ENCODE assay signal across 9 cellular contexts in genomic region chr1:224203243-224204016, GRCh38. TPM values are rescaled to one million over a fixed set of nuclear protein-coding genes. Genes with fewer than 3 reads are reported as not detected.
A peak's percentile ranks its signal among the peaks of the same experiment; 100 is the strongest.
DNase-seq lines count a peak whose midpoint lies in the region; ATAC-seq, FAIRE-seq and TF ChIP-seq lines count a peak whose summit lies in the region.
"Had no signal": no experiment of that assay in that cellular context is flagged by ENCODE, and none has a peak within 500 bp of the region (broad histone marks: within the 10 kb centered on the region; RNA-seq: fewer than 3 reads in every experiment).

No MANE protein-coding gene starts in this region.

- no peak overlapping the region for H3K4me3 Mint-ChIP-seq in stimulated activated effector memory CD8-positive, alpha-beta T cell treated with anti-CD3 and anti-CD28 coated beads, Interleukin-12 subunit alpha, Interleukin-12 subunit beta, amount 100 ng/mL, for 72 hours

- H3K4me1 Mint-ChIP-seq in stimulated activated effector memory CD8-positive, alpha-beta T cell treated with anti-CD3 and anti-CD28 coated beads, Interleukin-12 subunit alpha, Interleukin-12 subunit beta, amount 100 ng/mL, for 72 hours, result peaks cover 11% of the 10 kb centered on the region

- no peaks in the 10 kb centered on the region for H3K36me3 Mint-ChIP-seq in stimulated activated effector memory CD8-positive, alpha-beta T cell treated with anti-CD3 and anti-CD28 coated beads, Interleukin-12 subunit alpha, Interleukin-12 subunit beta, amount 100 ng/mL, for 72 hours

- intact Hi-C loops in head of caudate nucleus (cut with DNase I) (no loop called here), spleen (cut with DNase I; ENCODE audit: low total_unique reads) (no loop called here)

- H3K4me1 ChIP-seq in Peyer's patch (peaks cover 0 to 21% (median 6%) of the 10 kb centered on the region in 4 donors), spleen (peaks cover 15 to 41% (median 31%) of the 10 kb centered on the region in 6 donors)
- H3K4me1 ChIP-seq: parathyroid adenoma had no signal

- peak; percentile 92 for FAIRE-seq in GM18507 (lab: Jason Lieb, UNC)

- no peak overlapping the region for H3K27ac Mint-ChIP-seq in stimulated activated effector memory CD8-positive, alpha-beta T cell treated with anti-CD3 and anti-CD28 coated beads, Interleukin-12 subunit alpha, Interleukin-12 subunit beta, amount 100 ng/mL, for 72 hours

- TF ChIP-seq POLR2A in Peyer's patch (IDR thresholded peaks at IDR 0.05) (no peak), spleen (IDR thresholded peaks at IDR 0.05) (no peak)

- 59 to 72% (median 66%) methylated on average over 7 to 8 of the region's 8 CpGs for WGBS in spleen, 5 donors

- no peaks in the 10 kb centered on the region for H3K9me3 Mint-ChIP-seq in stimulated activated effector memory CD8-positive, alpha-beta T cell treated with anti-CD3 and anti-CD28 coated beads, Interleukin-12 subunit alpha, Interleukin-12 subunit beta, amount 100 ng/mL, for 72 hours

- no peak overlapping the region for H3K4me3 ChIP-seq in Peyer's patch
- H3K4me3 ChIP-seq in spleen, result no peak overlapping the region

- DNase-seq in GM18507 (ENCODE audit: extremely low spot score, insufficient read length, low read depth) (no peak), Peyer's patch (peak in 2 of 3 donors; percentile 74 to 79), head of caudate nucleus (peak in 40 of 42 donors; percentile 13 to 71 (median 47)), spleen (peak; percentile 84), COLO668 (lab: John Stamatoyannopoulos, UW; ENCODE audit: unreplicated experiment) (no peak)
- DNase-seq in activated naive CD4-positive, alpha-beta T cell treated with Interleukin-2 at 50 U/mL for 16 hours, result no peak
- no peak for DNase-seq in stimulated activated effector memory CD8-positive, alpha-beta T cell treated with anti-CD3 and anti-CD28 coated beads, Interleukin-12 subunit alpha, Interleukin-12 subunit beta, amount 100 ng/mL, for 72 hours (ENCODE audit: low spot score in 2 of 2)

- peak; percentile 62 for ATAC-seq in HG02763 (IDR thresholded peaks at IDR 0.05; ENCODE audit: unreplicated experiment)
- ATAC-seq in stimulated activated effector memory CD8-positive, alpha-beta T cell treated with anti-CD3 and anti-CD28 coated beads, Interleukin-12 subunit alpha, Interleukin-12 subunit beta, amount 100 ng/mL, for 72 hours, result no peak

- H3K27me3 ChIP-seq in Peyer's patch (no peaks in the 10 kb centered on the region), spleen (replicated peaks in 1 of 7) (no peaks in the 10 kb centered on the region)

- no peak for TF ChIP-seq CTCF in Peyer's patch (IDR thresholded peaks at IDR 0.05)
- no peak for TF ChIP-seq CTCF in spleen (IDR thresholded peaks at IDR 0.05 in 8 of 11, conservative IDR thresholded peaks at IDR 0.05 in 3 of 11)

- H3K36me3 ChIP-seq in Peyer's patch, result no peaks in the 10 kb centered on the region
- H3K36me3 ChIP-seq in spleen, result no peaks in the 10 kb centered on the region

- H3K9me3 ChIP-seq in Peyer's patch, result no peaks in the 10 kb centered on the region
- no peaks in the 10 kb centered on the region for H3K9me3 ChIP-seq in spleen

- H3K27ac ChIP-seq in Peyer's patch (peak overlapping the region in 1 of 4 donors; percentile 25), spleen (peak overlapping the region in 5 of 8 donors; percentile 27 to 80 (median 58))
- H3K27ac ChIP-seq: parathyroid adenoma had no signal

RNA-seq across cellular contexts. Expression of gene DEGS1, which starts 20.4 kb away (rescaled TPM):
- total RNA-seq in Peyer's patch, result 10 to 100 TPM; 14.6 to 46.4 (median 20.0) TPM
- 100 to 1,000 TPM in 1 of 7 donors, 10 to 100 TPM in 6; 48.8 to 102 (median 63.2) TPM for total RNA-seq in spleen
- polyA plus RNA-seq in spleen, result 10 to 100 TPM; 29.2 to 35.4 (median 33.9) TPM

Comparison
In these comparisons a context has a peak if more than half of its experiments do, and no peak if none do; other contexts are left out.
1. DNase-seq: peak in Peyer's patch (2 of 3), head of caudate nucleus (40 of 42) and spleen (single experiment); none in GM18507 (single experiment), COLO668 (single experiment), activated naive CD4-positive, alpha-beta T cell treated with Interleukin-2 at 50 U/mL for 16 hours (single experiment) and stimulated activated effector memory CD8-positive, alpha-beta T cell treated with anti-CD3 and anti-CD28 coated beads, Interleukin-12 subunit alpha, Interleukin-12 subunit beta, amount 100 ng/mL, for 72 hours (0 of 2).